In genomic region chr12:122982494-122982850, GRCh38 we compare ENCODE assay signal across 11 cellular contexts. TPM values are rescaled to one million over a fixed set of nuclear protein-coding genes. Genes with fewer than 3 reads are reported as not detected.
DNase-seq lines count a peak whose midpoint lies in the region; ATAC-seq and TF ChIP-seq lines count a peak whose summit lies in the region.
"Had no signal": no experiment of that assay in that cellular context is flagged by ENCODE, and none has a peak within 500 bp of the region (broad histone marks: within the 10 kb centered on the region; RNA-seq: fewer than 3 reads in every experiment).

No MANE protein-coding gene starts in this region.

- CTCF ChIA-PET in CD4-positive, alpha-beta T cell (lab: Charles Lee), result no interaction called here

- DNase-seq in CD4-positive, alpha-beta T cell, result no peak
- DNase-seq in NT2/D1 (ENCODE audit: low read depth, low spot score) (no peak), dorsolateral prefrontal cortex (no peak), osteocyte (ENCODE audit: extremely low spot score, unreplicated experiment) (no peak), NCI-H1436 treated with DMSO at 0.1 percent for 48 hours (lab: John Stamatoyannopoulos, UW) (no peak), T1000 (lab: John Stamatoyannopoulos, UW) (no peak)
- no peak for DNase-seq in stimulated activated CD4-positive, alpha-beta T cell treated with anti-CD3 and anti-CD28 coated beads, Interleukin-4, amount 100 ng/mL, for 1 hour
- DNase-seq: hippocampal formation, NCI-H1694 had no signal

- no peaks in the 10 kb centered on the region for H3K27me3 Mint-ChIP-seq in CD4-positive, alpha-beta T cell
- no peaks in the 10 kb centered on the region for H3K27me3 Mint-ChIP-seq in osteocyte (ENCODE audit: unreplicated experiment)

- ATAC-seq in CD4-positive, alpha-beta T cell (ENCODE audit: poor library complexity), result no peak
- no peak for ATAC-seq in HG03108 (IDR thresholded peaks at IDR 0.05; ENCODE audit: unreplicated experiment)
- ATAC-seq: pancreas had no signal

- peaks cover 44% of the 10 kb centered on the region for H3K4me1 Mint-ChIP-seq in CD4-positive, alpha-beta T cell (ENCODE audit: low read depth)
- peaks cover 47% of the 10 kb centered on the region for H3K4me1 Mint-ChIP-seq in osteocyte (ENCODE audit: unreplicated experiment)

- no peak for TF ChIP-seq CTCF in CD4-positive, alpha-beta T cell (IDR thresholded peaks at IDR 0.05)
- TF ChIP-seq CTCF in dorsolateral prefrontal cortex (IDR thresholded peaks at IDR 0.05 in 54 of 56, conservative IDR thresholded peaks at IDR 0.05 in 2 of 56; ENCODE audit: low read depth in 1 of 56, partially characterized antibody in 56 of 56) (no peak), osteocyte (IDR thresholded peaks at IDR 0.05) (no peak)

- peak overlapping the region; percentile 94 for H3K4me3 Mint-ChIP-seq in CD4-positive, alpha-beta T cell
- H3K4me3 Mint-ChIP-seq in osteocyte (ENCODE audit: unreplicated experiment), result peak overlapping the region; percentile 88

- H3K27ac Mint-ChIP-seq in CD4-positive, alpha-beta T cell, result peak overlapping the region; percentile 92
- H3K27ac Mint-ChIP-seq in osteocyte (ENCODE audit: unreplicated experiment), result no peak overlapping the region

- H3K27me3 ChIP-seq in CD4-positive, alpha-beta T cell (ENCODE audit: control insufficient read depth, insufficient read depth, low read length), result no peaks in the 10 kb centered on the region
- no peaks in the 10 kb centered on the region for H3K27me3 ChIP-seq in NT2/D1 (ENCODE audit: insufficient read depth, insufficient read length)
- no peaks in the 10 kb centered on the region for H3K27me3 ChIP-seq in dorsolateral prefrontal cortex
- H3K27me3 ChIP-seq: pancreas had no signal

- no peak overlapping the region for H3K4me3 ChIP-seq in NT2/D1 (ENCODE audit: insufficient read length, low read depth)
- peak overlapping the region in 48 of 59 donors; percentile 60 to 99 (median 94) for H3K4me3 ChIP-seq in dorsolateral prefrontal cortex

- peak overlapping the region; percentile 97 for H3K9ac ChIP-seq in NT2/D1 (ENCODE audit: insufficient read length, low read depth)

- H3K27ac ChIP-seq in CD4-positive, alpha-beta T cell (ENCODE audit: low read depth, low read length), result peak overlapping the region; percentile 68
- H3K27ac ChIP-seq in dorsolateral prefrontal cortex, result peak overlapping the region in 38 of 59 donors; percentile 11 to 94 (median 82)
- H3K27ac ChIP-seq: pancreas had no signal

- H3K9me3 ChIP-seq in CD4-positive, alpha-beta T cell (ENCODE audit: control insufficient read depth, low read length), result no peaks in the 10 kb centered on the region
- H3K9me3 ChIP-seq in NT2/D1 (ENCODE audit: insufficient read depth, low read length), result no peaks in the 10 kb centered on the region
- H3K9me3 ChIP-seq: pancreas had no signal

- POLR2A ChIA-PET in CD4-positive, alpha-beta T cell (lab: Charles Lee), result interaction anchor here (0.7 to 1.5 kb wide), 7 partner anchors 7 to 756 kb away, joined by 3 to 15 read pairs (median 3); partner anchors contain the start of genes DIABLO, MPHOSPH9, MTRFR and OGFOD2

- peaks cover 29% of the 10 kb centered on the region for H3K4me1 ChIP-seq in NT2/D1 (ENCODE audit: insufficient read depth, insufficient read length)

- H3K36me3 ChIP-seq in NT2/D1 (ENCODE audit: insufficient read depth, insufficient read length, low read length), result peaks cover 78% of the 10 kb centered on the region
- H3K36me3 ChIP-seq: pancreas had no signal

- peaks cover 39% of the 10 kb centered on the region for H3K36me3 Mint-ChIP-seq in CD4-positive, alpha-beta T cell (ENCODE audit: low read depth)
- H3K36me3 Mint-ChIP-seq in osteocyte (ENCODE audit: unreplicated experiment), result peaks cover 3% of the 10 kb centered on the region

- intact Hi-C loops in CD4-positive, alpha-beta T cell (cut with DNase I, micrococcal nuclease), result no loop called here
- intact Hi-C loops in dorsolateral prefrontal cortex (cut with DNase I), result loop anchor here (5.0 to 10.0 kb wide), 3 partner anchors 170 to 250 kb away; partner anchors contain the start of genes PITPNM2 (in 2 of the 2), MPHOSPH9 (in 1 of the 2) and MTRFR (in 1 of the 2)

- no peaks in the 10 kb centered on the region for H3K9me3 Mint-ChIP-seq in CD4-positive, alpha-beta T cell
- no peaks in the 10 kb centered on the region for H3K9me3 Mint-ChIP-seq in osteocyte (ENCODE audit: unreplicated experiment)

RNA-seq across cellular contexts. Expression of gene ARL6IP4, which starts 2.0 kb away (rescaled TPM):
- 100 to 1,000 TPM; 140 to 142 TPM for total RNA-seq in CD4-positive, alpha-beta T cell
- total RNA-seq in dorsolateral prefrontal cortex (100 to 1,000 TPM; 127 to 221 (median 162) TPM), osteocyte (166 and 171 TPM in 2 replicates)

RNA-seq across cellular contexts. Expression of gene OGFOD2, which starts 7.4 kb away (rescaled TPM):
- total RNA-seq in CD4-positive, alpha-beta T cell, result 10 to 100 TPM; 12.0 to 14.9 TPM
- total RNA-seq in dorsolateral prefrontal cortex (10 to 100 TPM in 119 of 120 experiments, 1 to 10 TPM in 1; 9.6 to 30.5 (median 17.3) TPM), osteocyte (16.7 and 20.2 TPM in 2 replicates)

RNA-seq across cellular contexts. Expression of gene ABCB9, which starts 16.2 kb away (rescaled TPM):
- 1 to 10 TPM; 5.4 to 6.2 TPM for total RNA-seq in CD4-positive, alpha-beta T cell
- total RNA-seq in dorsolateral prefrontal cortex, result 10 to 100 TPM; 26.8 to 86.6 (median 52.6) TPM
- 13.1 and 13.4 TPM in 2 replicates for total RNA-seq in osteocyte

Comparison
In these comparisons a context has a peak if more than half of its experiments do, and no peak if none do; other contexts are left out.
1. intact Hi-C loops: an anchor here in dorsolateral prefrontal cortex (5.0 to 10.0 kb wide); none called in CD4-positive, alpha-beta T cell.